Comparison of ENCODE assay signal across 8 cellular contexts in genomic region chr9:127801955-127802575, GRCh38. TPM values are rescaled to one million over a fixed set of nuclear protein-coding genes. Genes with fewer than 3 reads are reported as not detected.
DNase-seq lines count a peak whose midpoint lies in the region; ATAC-seq and TF ChIP-seq lines count a peak whose summit lies in the region.

No MANE protein-coding gene starts in this region.

- H3K36me3 ChIP-seq in CD8-positive, alpha-beta memory T cell (ENCODE audit: insufficient read depth, low read length) = no peaks in the 10 kb centered on the region
- peaks cover 12% of the 10 kb centered on the region for H3K36me3 ChIP-seq in IMR-90 (ENCODE audit: control insufficient read depth, insufficient read depth, low read length)
- peaks cover 7 to 23% of the 10 kb centered on the region in 2 donors for H3K36me3 ChIP-seq in ascending aorta
- no peaks in the 10 kb centered on the region for H3K36me3 ChIP-seq in uterus

- CTCF ChIA-PET in CD8-positive, alpha-beta memory T cell (lab: Charles Lee) = interaction anchor here (0.9 to 3.3 kb wide), 6 partner anchors 15 to 119 kb away, joined by 3 to 16 read pairs (median 5); no protein-coding TSS in a partner anchor
- CTCF ChIA-PET in IMR-90 (lab: Yijun Ruan, JAX) = no interaction called here

- H2BK20ac ChIP-seq in IMR-90 (ENCODE audit: low read depth, low read length) = no peak overlapping the region

- TF ChIP-seq RAD21 in IMR-90 (IDR thresholded peaks at IDR 0.05; ENCODE audit: low read length) = no peak

- H3K36me3 Mint-ChIP-seq in CD8-positive, alpha-beta memory T cell = peaks cover 0 to 16% (median 5%) of the 10 kb centered on the region in 3 donors
- peaks cover 5% of the 10 kb centered on the region for H3K36me3 Mint-ChIP-seq in memory B cell

- WGBS in IMR-90 (ENCODE audit: extremely low coverage in 2 of 2, insufficient read length in 1 of 2), 2 experiments = no CpG with 5 or more reads among the region's 10 CpGs

- H3K79me1 ChIP-seq in IMR-90 (ENCODE audit: low read depth in 1 of 2, low read length in 2 of 2) = peaks cover 22 to 38% of the 10 kb centered on the region in 2 experiments

- peak overlapping the region; percentile 84 to 90 for H4K8ac ChIP-seq in IMR-90 (ENCODE audit: low read depth in 2 of 2, low read length in 2 of 2)

- dilution Hi-C loops in IMR-90 (cut with HindIII; ENCODE audit: low sequenced_read_pairs, unreplicated experiment) = no loop called here

- intact Hi-C loops in IMR-90 (cut with micrococcal nuclease) (loop anchor here (5.0 kb wide), 2 partner anchors 50 to 115 kb away; partner anchors contain the start of genes ENG and ST6GALNAC4), ascending aorta (cut with DNase I) (loop anchor here (1.0 to 5.0 kb wide), 4 partner anchors 16 to 115 kb away; partner anchors contain the start of genes CDK9 and ST6GALNAC4), uterus (cut with DNase I; ENCODE audit: low total_unique reads) (no loop called here)

- H3K27me3 ChIP-seq in CD8-positive, alpha-beta memory T cell (ENCODE audit: insufficient read depth, low read length, poor library complexity, severe bottlenecking) = no peaks in the 10 kb centered on the region
- no peaks in the 10 kb centered on the region for H3K27me3 ChIP-seq in IMR-90 (ENCODE audit: control insufficient read depth, insufficient read depth, low read length)
- no peaks in the 10 kb centered on the region for H3K27me3 ChIP-seq in ascending aorta
- no peaks in the 10 kb centered on the region for H3K27me3 ChIP-seq in uterus

- H4K5ac ChIP-seq in IMR-90 (ENCODE audit: low read depth, low read length) = peak overlapping the region; percentile 80

- POLR2A ChIA-PET in CD8-positive, alpha-beta memory T cell (lab: Charles Lee) = interaction anchor here (0.7 to 1.7 kb wide), 4 partner anchors 9 to 268 kb away, joined by 3 to 10 read pairs (median 6); partner anchors contain the start of genes CDK9 and ST6GALNAC6
- POLR2A ChIA-PET in IMR-90 (lab: Charles Lee; ENCODE audit: unreplicated experiment) = interaction anchor here (1.5 kb wide), 1 partner anchor 9 kb away, joined by 15 read pairs; no protein-coding TSS in a partner anchor

- H3K9me1 ChIP-seq in IMR-90 (ENCODE audit: insufficient read depth, low read length) = peaks cover 15% of the 10 kb centered on the region; the same call in 1 of the 2 replicates

- H3K4me2 ChIP-seq in IMR-90 (ENCODE audit: low read depth, low read length) = peak overlapping the region; percentile 89

- TF ChIP-seq POLR2A in IMR-90 (IDR thresholded peaks at IDR 0.05; ENCODE audit: low read depth, low read length) (no peak), uterus (IDR thresholded peaks at IDR 0.05) (no peak)

- H3K27me3 Mint-ChIP-seq in CD8-positive, alpha-beta memory T cell = peaks cover 0 to 1% of the 10 kb centered on the region in 2 donors
- no peaks in the 10 kb centered on the region for H3K27me3 Mint-ChIP-seq in memory B cell

- no peaks in the 10 kb centered on the region for H3K9me3 ChIP-seq in CD8-positive, alpha-beta memory T cell (ENCODE audit: low read length)
- no peaks in the 10 kb centered on the region for H3K9me3 ChIP-seq in IMR-90 (ENCODE audit: control insufficient read depth, insufficient read depth, low read length)
- H3K9me3 ChIP-seq in ascending aorta = no peaks in the 10 kb centered on the region
- no peaks in the 10 kb centered on the region for H3K9me3 ChIP-seq in uterus

- ATAC-seq in IMR-90 (ENCODE audit: low read depth) (no peak), memory B cell (ENCODE audit: low read depth) (peak; percentile 0), GM21825 (IDR thresholded peaks at IDR 0.05; ENCODE audit: unreplicated experiment) (no peak)

- H2AFZ ChIP-seq in IMR-90 (replicated peaks; ENCODE audit: low read length, poor library complexity) = peak overlapping the region; percentile 94

- H2BK15ac ChIP-seq in IMR-90 (ENCODE audit: low read depth, low read length) = no peak overlapping the region

- peak overlapping the region; percentile 1; the same call in 1 of the 2 replicates for H2AK5ac ChIP-seq in IMR-90 (ENCODE audit: low read depth, low read length)

- in situ Hi-C loops in IMR-90 (cut with MboI; ENCODE audit: low sequenced_read_pairs) = no loop called here

- peaks cover 28 to 52% (median 32%) of the 10 kb centered on the region in 3 donors for H3K4me1 Mint-ChIP-seq in CD8-positive, alpha-beta memory T cell
- peaks cover 19% of the 10 kb centered on the region for H3K4me1 Mint-ChIP-seq in memory B cell

- H2BK5ac ChIP-seq in IMR-90 (ENCODE audit: low read depth, low read length, poor library complexity, severe bottlenecking) = peak overlapping the region; percentile 9

- DNase-seq in CD8-positive, alpha-beta memory T cell = no peak
- DNase-seq in IMR-90 = no peak
- DNase-seq in ascending aorta (ENCODE audit: low spot score in 2 of 2) = no peak
- no peak for DNase-seq in memory B cell (ENCODE audit: low spot score in 2 of 2)
- peak; percentile 64 to 77 for DNase-seq in uterus
- no peak for DNase-seq in NCI-H146 treated with DMSO at 0.1 percent for 48 hours (lab: John Stamatoyannopoulos, UW; ENCODE audit: unreplicated experiment)
- no peak for DNase-seq in NCI-H345 (lab: John Stamatoyannopoulos, UW)

- H3K9ac ChIP-seq in IMR-90 (ENCODE audit: low read depth, low read length) = peak overlapping the region; percentile 65

- peak overlapping the region; percentile 91 to 98 (median 93) for H3K4me3 Mint-ChIP-seq in CD8-positive, alpha-beta memory T cell
- peak overlapping the region; percentile 93 for H3K4me3 Mint-ChIP-seq in memory B cell

- peak overlapping the region; percentile 41; the same call in 1 of the 2 replicates for H4K91ac ChIP-seq in IMR-90 (ENCODE audit: insufficient read depth, low read depth, low read length)

- no peaks in the 10 kb centered on the region for H3K9me3 Mint-ChIP-seq in CD8-positive, alpha-beta memory T cell
- no peaks in the 10 kb centered on the region for H3K9me3 Mint-ChIP-seq in memory B cell

- H3K4ac ChIP-seq in IMR-90 (ENCODE audit: low read depth, low read length) = peak overlapping the region; percentile 33

- peak overlapping the region; percentile 35 for H3K14ac ChIP-seq in IMR-90 (replicated peaks; ENCODE audit: low read depth, low read length)

- no peaks in the 10 kb centered on the region for H4K20me1 ChIP-seq in IMR-90 (ENCODE audit: insufficient read depth, low read length)

- H3K18ac ChIP-seq in IMR-90 (ENCODE audit: low read depth, low read length) = peak overlapping the region; percentile 44; the same call in 1 of the 2 replicates

- H3K23ac ChIP-seq in IMR-90 (ENCODE audit: low read depth, low read length) = 0 out of 2 replicates have a peak overlapping the region, but pooled peaks have one; percentile 67

- TF ChIP-seq CTCF in IMR-90 (conservative IDR thresholded peaks at IDR 0.05; ENCODE audit: low read depth, low read length) (no peak), ascending aorta (IDR thresholded peaks at IDR 0.05) (peak in 1 of 3 experiments; percentile 30), uterus (IDR thresholded peaks at IDR 0.05) (peak in 2 of 4 experiments; percentile 5 to 39)

- no TSS peak for BruUV-seq in IMR-90 (replicated peaks; lab: Mats Ljungman, UMichigan)

- peaks cover 27% of the 10 kb centered on the region for H3K4me1 ChIP-seq in CD8-positive, alpha-beta memory T cell (ENCODE audit: insufficient read depth, low read length)
- H3K4me1 ChIP-seq in IMR-90 (ENCODE audit: control insufficient read depth, insufficient read depth, low read length) = peaks cover 17% of the 10 kb centered on the region
- peaks cover 21 to 31% of the 10 kb centered on the region in 2 donors for H3K4me1 ChIP-seq in ascending aorta
- H3K4me1 ChIP-seq in uterus = peaks cover 0 to 13% of the 10 kb centered on the region in 2 donors

- H2AK9ac ChIP-seq in IMR-90 (replicated peaks; ENCODE audit: low read depth, low read length, poor library complexity) = peak overlapping the region; percentile 13

- H3K4me3 ChIP-seq in CD8-positive, alpha-beta memory T cell (ENCODE audit: low read length) = peak overlapping the region; percentile 68
- peak overlapping the region; percentile 60 for H3K4me3 ChIP-seq in IMR-90 (ENCODE audit: insufficient read depth, low read depth, low read length)
- peak overlapping the region; percentile 73 to 83 for H3K4me3 ChIP-seq in ascending aorta
- H3K4me3 ChIP-seq in uterus = peak overlapping the region; percentile 67 to 82

- peak overlapping the region; percentile 39 for H3K27ac ChIP-seq in CD8-positive, alpha-beta memory T cell (ENCODE audit: low read depth, low read length)
- H3K27ac ChIP-seq in IMR-90 (ENCODE audit: insufficient read depth, low read length) = peak overlapping the region; percentile 74
- peak overlapping the region; percentile 92 to 99 for H3K27ac ChIP-seq in ascending aorta
- H3K27ac ChIP-seq in uterus = peak overlapping the region; percentile 93 to 94

- no peak overlapping the region for H3K56ac ChIP-seq in IMR-90 (ENCODE audit: extremely low read depth, insufficient read depth, low read length)

- peak overlapping the region; percentile 70 to 92 (median 89) for H3K27ac Mint-ChIP-seq in CD8-positive, alpha-beta memory T cell
- H3K27ac Mint-ChIP-seq in memory B cell = peak overlapping the region; percentile 90

- 0 out of 2 replicates have a peak overlapping the region, but pooled peaks have one; percentile 39 for H2BK120ac ChIP-seq in IMR-90 (ENCODE audit: low read depth, low read length)

RNA-seq across cellular contexts. Expression of gene FPGS, which starts 0.6 kb away (rescaled TPM):
- 100 to 1,000 TPM; 110 to 111 TPM for total RNA-seq in CD8-positive, alpha-beta memory T cell
- polyA plus RNA-seq in CD8-positive, alpha-beta memory T cell = 68.0 TPM
- total RNA-seq in IMR-90 (2012; rRNA removed) = 43.9 and 45.5 TPM in 2 replicates
- 71.5 and 75.7 TPM in 2 replicates for polyA plus RNA-seq in IMR-90 (2012; rRNA removed)
- polyA plus RNA-seq in IMR-90 (2012; cell fraction: cytosol; rRNA removed) = 39.9 and 56.3 TPM in 2 replicates
- polyA plus RNA-seq in IMR-90 (2012; cell fraction: nucleus; rRNA removed; ENCODE audit: low replicate concordance) = 94.7 and 201 TPM in 2 replicates
- 286 TPM for total RNA-seq in ascending aorta
- 100 to 1,000 TPM in 1 of 4 donors, 10 to 100 TPM in 3; 11.5 to 128 (median 46.6) TPM for total RNA-seq in uterus

RNA-seq across cellular contexts. Expression of gene CDK9, which starts 16.2 kb away (rescaled TPM):
- 100 to 1,000 TPM; 108 to 111 TPM for total RNA-seq in CD8-positive, alpha-beta memory T cell
- polyA plus RNA-seq in CD8-positive, alpha-beta memory T cell = 72.3 TPM
- total RNA-seq in IMR-90 (2012; rRNA removed) (28.9 and 30.3 TPM in 2 replicates), ascending aorta (470 TPM), uterus (100 to 1,000 TPM in 1 of 4 donors, 10 to 100 TPM in 3; 30.0 to 175 (median 77.4) TPM)
- polyA plus RNA-seq in IMR-90 (2012; rRNA removed) = 49.9 and 52.1 TPM in 2 replicates
- polyA plus RNA-seq in IMR-90 (2012; cell fraction: cytosol; rRNA removed) = 34.4 and 54.3 TPM in 2 replicates
- polyA plus RNA-seq in IMR-90 (2012; cell fraction: nucleus; rRNA removed; ENCODE audit: low replicate concordance) = 140 and 177 TPM in 2 replicates

RNA-seq across cellular contexts. Expression of gene SH2D3C, which starts 23.6 kb away (rescaled TPM):
- 10 to 100 TPM; 13.9 to 14.1 TPM for total RNA-seq in CD8-positive, alpha-beta memory T cell
- polyA plus RNA-seq in CD8-positive, alpha-beta memory T cell = 50.7 TPM
- total RNA-seq in IMR-90 (2012; rRNA removed) = under 0.01 and 0.28 TPM in 2 replicates
- 0.22 and 0.24 TPM in 2 replicates for polyA plus RNA-seq in IMR-90 (2012; rRNA removed)
- polyA plus RNA-seq in IMR-90 (2012; cell fraction: cytosol; rRNA removed) = 0.06 and 0.38 TPM in 2 replicates
- 0.05 and 0.29 TPM in 2 replicates for polyA plus RNA-seq in IMR-90 (2012; cell fraction: nucleus; rRNA removed; ENCODE audit: low replicate concordance)
- total RNA-seq in ascending aorta = 49.5 TPM
- 10 to 100 TPM in 3 of 4 donors, 1 to 10 TPM in 1; 3.6 to 38.1 (median 19.8) TPM for total RNA-seq in uterus

RNA-seq across cellular contexts. Expression of gene ENG, which starts 52.4 kb away (rescaled TPM):
- 10 to 100 TPM; 18.9 to 19.3 TPM for total RNA-seq in CD8-positive, alpha-beta memory T cell
- 7.9 TPM for polyA plus RNA-seq in CD8-positive, alpha-beta memory T cell
- total RNA-seq in IMR-90 (2012; rRNA removed) (3.6 and 4.2 TPM in 2 replicates), ascending aorta (675 TPM), uterus (100 to 1,000 TPM in 1 of 4 donors, 10 to 100 TPM in 3; 14.0 to 256 (median 50.3) TPM)
- polyA plus RNA-seq in IMR-90 (2012; rRNA removed) = 73.9 and 83.3 TPM in 2 replicates
- 39.1 and 101 TPM in 2 replicates for polyA plus RNA-seq in IMR-90 (2012; cell fraction: cytosol; rRNA removed)
- polyA plus RNA-seq in IMR-90 (2012; cell fraction: nucleus; rRNA removed; ENCODE audit: low replicate concordance) = 36.4 and 102 TPM in 2 replicates

Comparison
In these comparisons a context has a peak if more than half of its experiments do, and no peak if none do; other contexts are left out.
1. DNase-seq: peak in uterus (2 of 2); none in CD8-positive, alpha-beta memory T cell (0 of 5), IMR-90 (single experiment), ascending aorta (0 of 2), memory B cell (0 of 2), NCI-H146 treated with DMSO at 0.1 percent for 48 hours (single experiment) and NCI-H345 (single experiment).
2. H3K27ac ChIP-seq: peak in every context shown above with its lines; median percentile 96 in ascending aorta; 94 in uterus; 74 in IMR-90; 39 in CD8-positive, alpha-beta memory T cell.
3. Peak in every context shown above with its lines, with median percentiles within 50 percentile points of each other: H3K4me3 ChIP-seq.